ENCODE assay signal across 37 cellular contexts in genomic region chr1:17777818-17778217, GRCh38. TPM values are rescaled to one million over a fixed set of nuclear protein-coding genes. Genes with fewer than 3 reads are reported as not detected.
"Had no signal": no experiment of that assay in that cellular context is flagged by ENCODE, and none has a peak within 500 bp of the region (broad histone marks: within the 10 kb centered on the region; RNA-seq: fewer than 3 reads in every experiment).

No MANE protein-coding gene starts in this region.

- H3K27me3 ChIP-seq: MG63 had no signal

- H3K36me3 ChIP-seq: MG63 had no signal

- H3K4me2 ChIP-seq: KMS-11 had no signal

- H3K4me3 ChIP-seq: MG63 had no signal

- H3K9ac ChIP-seq: KMS-11 had no signal

- DNase-seq: Karpas-422, Kasumi-1, KG1, MG63, MM.1S, MV-4-11, NCI-H1048, NCI-H1092, NCI-H1092 treated with DMSO at 0.1 percent for 48 hours, NCI-H1105, NCI-H1105 treated with DMSO at 0.1 percent for 48 hours, NCI-H1417, NCI-H1417 treated with DMSO at 0.1 percent for 48 hours, NCI-H1436, NCI-H1436 treated with DMSO at 0.1 percent for 48 hours, NCI-H146, NCI-H1694, NCI-H1694 treated with DMSO at 0.1 percent for 48 hours, NCI-H187, NCI-H187 treated with DMSO at 0.1 percent for 48 hours, NCI-H1930, NCI-H2029, NCI-H2029 treated with DMSO at 0.1 percent for 48 hours, NCI-H2081, NCI-H2081 treated with DMSO at 0.1 percent for 48 hours, NCI-H2107, NCI-H2171, NCI-H2171 treated with DMSO at 0.1 percent for 48 hours, NCI-H2227 treated with DMSO at 0.1 percent for 48 hours, NCI-H226, NCI-H345, NCI-H446, NCI-H446 treated with DMSO at 0.1 percent for 48 hours, NCI-H510A had no signal

- H3K27ac ChIP-seq: KMS-11 had no signal

- H3K9me3 ChIP-seq: MG63 had no signal

RNA-seq across cellular contexts. Expression of gene ACTL8, which starts 22.7 kb away (rescaled TPM):
- total RNA-seq: LHCN-M2, NCI-H460 had no signal
